ENCODE assay signal across 8 cellular contexts in genomic region chr12:49264873-49265792, GRCh38. TPM values are rescaled to one million over a fixed set of nuclear protein-coding genes. Genes with fewer than 3 reads are reported as not detected.
DNase-seq lines count a peak whose midpoint lies in the region; ATAC-seq and TF ChIP-seq lines count a peak whose summit lies in the region.

Gene TUBA1C (plus strand): TSS chr12:49265082. CDS start chr12:49265182, 100 bp downstream.

- H3K27me3 ChIP-seq in BLaER1 = no peaks in the 10 kb centered on the region
- peaks cover 0 to 17% (median 0%) of the 10 kb centered on the region in 45 donors for H3K27me3 ChIP-seq in dorsolateral prefrontal cortex
- no peaks in the 10 kb centered on the region for H3K27me3 ChIP-seq in right lobe of liver

- H3K27ac ChIP-seq in BLaER1 (peak within 1 kb of the TSS; percentile 96), dorsolateral prefrontal cortex (peak within 1 kb of the TSS in 47 of 59 donors; percentile 13 to 91 (median 59)), right lobe of liver (peak within 1 kb of the TSS; percentile 93 to 96 (median 95))

- DNase-seq in NCI-H526 treated with DMSO at 0.1 percent for 48 hours (lab: John Stamatoyannopoulos, UW) = peak; percentile 85
- peak; percentile 93 to 95 for DNase-seq in activated CD4-positive, alpha-beta T cell treated with anti-CD3 and anti-CD28 coated beads, Interleukin-2, amount 50 U/mL, for 48 hours
- DNase-seq in dorsolateral prefrontal cortex = peak in 9 of 10 donors; percentile 32 to 73 (median 42)
- DNase-seq in right lobe of liver = peak; percentile 97
- peak; percentile 89 to 91 for DNase-seq in stimulated activated CD4-positive, alpha-beta T cell treated with anti-CD3 and anti-CD28 coated beads, Interleukin-4, amount 100 ng/mL, for 4 hours

- WGBS in right lobe of liver (ENCODE audit: insufficient coverage, low coverage, low lambda C conversion rate, missing lambda C conversion rate) = 0% methylated on average over 35 of the region's 61 CpGs

- H3K36me3 ChIP-seq in BLaER1 (peaks cover 38% of the 10 kb centered on the region), right lobe of liver (peaks cover 0 to 9% (median 7%) of the 10 kb centered on the region in 4 donors)

- H3K9ac ChIP-seq in BLaER1 = peak within 1 kb of the TSS; percentile 98

- peak within 1 kb of the TSS; percentile 90 for H3K4me2 ChIP-seq in BLaER1

- ATAC-seq in GM19328 (IDR thresholded peaks at IDR 0.05; ENCODE audit: unreplicated experiment) = peak; percentile 78
- ATAC-seq in HG03469 (IDR thresholded peaks at IDR 0.05; ENCODE audit: unreplicated experiment) = peak; percentile 81
- peak; percentile 84 to 96 (median 94) for ATAC-seq in right lobe of liver

- H3K9me3 ChIP-seq in BLaER1 (no peaks in the 10 kb centered on the region), right lobe of liver (no peaks in the 10 kb centered on the region)

- H3K4me3 ChIP-seq in BLaER1 (peak within 1 kb of the TSS; percentile 91), dorsolateral prefrontal cortex (peak within 1 kb of the TSS; percentile 38 to 74 (median 59)), right lobe of liver (peak within 1 kb of the TSS; percentile 88 to 98 (median 94))

- H3K4me1 ChIP-seq in BLaER1 = peaks cover 71% of the 10 kb centered on the region
- peaks cover 0 to 34% (median 9%) of the 10 kb centered on the region in 4 donors for H3K4me1 ChIP-seq in right lobe of liver

- TF ChIP-seq POLR2A in right lobe of liver (IDR thresholded peaks at IDR 0.05) = peak; percentile 80

- intact Hi-C loops in dorsolateral prefrontal cortex (cut with DNase I) = no loop called here
- intact Hi-C loops in right lobe of liver (cut with DNase I) = no loop called here

- TF ChIP-seq CTCF in dorsolateral prefrontal cortex (IDR thresholded peaks at IDR 0.05 in 54 of 56, conservative IDR thresholded peaks at IDR 0.05 in 2 of 56; ENCODE audit: low read depth in 1 of 56, partially characterized antibody in 56 of 56) = no peak
- TF ChIP-seq CTCF in right lobe of liver (IDR thresholded peaks at IDR 0.05) = peak in 2 of 4 donors; percentile 5 to 7

- peaks cover 40% of the 10 kb centered on the region for H4K20me1 ChIP-seq in BLaER1

RNA-seq across cellular contexts. Expression of gene TUBA1C, which starts in this region (rescaled TPM):
- total RNA-seq in dorsolateral prefrontal cortex (10 to 100 TPM in 95 of 120 experiments, 1 to 10 TPM in 25; 3.6 to 40.5 (median 14.6) TPM), right lobe of liver (100 to 1,000 TPM in 2 of 6 experiments, 10 to 100 TPM in 4; 40.6 to 224 (median 68.7) TPM)

Comparison
In these comparisons a context has a peak if more than half of its experiments do, and no peak if none do; other contexts are left out.
1. Peak in every context shown above with its lines: DNase-seq, ATAC-seq, H3K4me3 ChIP-seq and H3K27ac ChIP-seq.
2. DNase-seq: peak in every context shown above with its lines; median percentile 97 in right lobe of liver; 94 in activated CD4-positive, alpha-beta T cell treated with anti-CD3 and anti-CD28 coated beads, Interleukin-2, amount 50 U/mL, for 48 hours; 90 in stimulated activated CD4-positive, alpha-beta T cell treated with anti-CD3 and anti-CD28 coated beads, Interleukin-4, amount 100 ng/mL, for 4 hours; 85 in NCI-H526 treated with DMSO at 0.1 percent for 48 hours; 42 in dorsolateral prefrontal cortex.